Comparison of ENCODE assay signal across 1 cellular context in genomic region chr9:128191406-128192046, GRCh38.
TF ChIP-seq lines count a peak whose summit lies in the region.

Gene CIZ1, minus strand, starts transcription at chr9:128191572. Its CDS starts 715 bp downstream, at chr9:128190857.

TF ChIP-seq in GM12878, 131 proteins besides CTCF, POLR2A, EP300 and RAD21 (continued from another document and continues in another):
- TF ChIP-seq MLLT1 (IDR thresholded peaks at IDR 0.05): no peak
- no peak for TF ChIP-seq BMI1 (IDR thresholded peaks at IDR 0.05; ENCODE audit: borderline replicate concordance)
- TF ChIP-seq HSF1 (IDR thresholded peaks at IDR 0.05; ENCODE audit: low read depth, low read length): no peak
- TF ChIP-seq HCFC1 (IDR thresholded peaks at IDR 0.05; ENCODE audit: low read length): peak; percentile 52
- no peak for TF ChIP-seq PRDM15 (CRISPR knock-in tag; IDR thresholded peaks at IDR 0.05)
- TF ChIP-seq CHD4 (IDR thresholded peaks at IDR 0.05): no peak
- no peak for TF ChIP-seq CBX3 (IDR thresholded peaks at IDR 0.05; ENCODE audit: borderline replicate concordance, low read depth)
- no peak for TF ChIP-seq E2F4 (IDR thresholded peaks at IDR 0.05; ENCODE audit: low read depth, low read length)
- no peak for TF ChIP-seq NFYA (IDR thresholded peaks at IDR 0.05; ENCODE audit: borderline replicate concordance, low read depth, low read length)
- peak; percentile 91 for TF ChIP-seq BACH1 (IDR thresholded peaks at IDR 0.05; ENCODE audit: borderline replicate concordance)
- TF ChIP-seq CEBPZ (IDR thresholded peaks at IDR 0.05; ENCODE audit: low read depth, low read length): no peak
- no peak for TF ChIP-seq TCF7 (IDR thresholded peaks at IDR 0.05; ENCODE audit: borderline replicate concordance)
- peak; percentile 95 for TF ChIP-seq RB1 (IDR thresholded peaks at IDR 0.05; ENCODE audit: borderline replicate concordance)
- TF ChIP-seq FOXM1 (IDR thresholded peaks at IDR 0.05; ENCODE audit: low read depth, low read length): no peak
- TF ChIP-seq NFIC (IDR thresholded peaks at IDR 0.05; ENCODE audit: low read depth, low read length): no peak
- TF ChIP-seq TCF12 (IDR thresholded peaks at IDR 0.05; ENCODE audit: low read depth, low read length): no peak
- 0 out of 2 replicates have a peak, but pooled peaks have one; percentile 69 for TF ChIP-seq ZNF592 (IDR thresholded peaks at IDR 0.05)
- TF ChIP-seq DPF2 (IDR thresholded peaks at IDR 0.05): peak; percentile 87
- no peak for TF ChIP-seq SP1 (IDR thresholded peaks at IDR 0.05; ENCODE audit: low read depth, low read length)
- TF ChIP-seq CBFB (IDR thresholded peaks at IDR 0.05; ENCODE audit: low read depth): peak; percentile 75
- TF ChIP-seq PKNOX1 (IDR thresholded peaks at IDR 0.05): no peak
- TF ChIP-seq BCLAF1 (IDR thresholded peaks at IDR 0.05): peak; percentile 80
- no peak for TF ChIP-seq TBL1XR1 (IDR thresholded peaks at IDR 0.05; ENCODE audit: low read depth, low read length)
- TF ChIP-seq ZZZ3 (IDR thresholded peaks at IDR 0.05; ENCODE audit: control insufficient read depth, insufficient read length, low read depth): no peak
- no peak for TF ChIP-seq ZBTB4 (CRISPR knock-in tag; IDR thresholded peaks at IDR 0.05)
- TF ChIP-seq SMC3 (IDR thresholded peaks at IDR 0.05; ENCODE audit: borderline replicate concordance, low read length): no peak
- peak; percentile 98 for TF ChIP-seq GATAD2B (conservative IDR thresholded peaks at IDR 0.05; ENCODE audit: low read depth)
- 0 out of 2 replicates have a peak, but pooled peaks have one; percentile 69 for TF ChIP-seq SIN3A (IDR thresholded peaks at IDR 0.05; ENCODE audit: low read depth, low read length)
- TF ChIP-seq KDM1A (IDR thresholded peaks at IDR 0.05; ENCODE audit: borderline replicate concordance): no peak
- TF ChIP-seq ZNF207 (IDR thresholded peaks at IDR 0.05; ENCODE audit: borderline replicate concordance): peak; percentile 69; the same call in 1 of the 2 replicates
